ENCODE assay signal across 8 cellular contexts in genomic region chr22:25420925-25421904, GRCh38.
DNase-seq lines count a peak whose midpoint lies in the region; ATAC-seq and TF ChIP-seq lines count a peak whose summit lies in the region.

No MANE protein-coding gene starts in this region.

- peaks cover 0 to 4% of the 10 kb centered on the region in 2 donors for H3K36me3 Mint-ChIP-seq in CD4-positive, alpha-beta memory T cell
- no peaks in the 10 kb centered on the region for H3K36me3 Mint-ChIP-seq in nephron progenitor cell (ENCODE audit: low read depth)

- H3K4me1 ChIP-seq in CD4-positive, alpha-beta memory T cell (ENCODE audit: insufficient read depth, low read length) = peaks cover 25% of the 10 kb centered on the region
- H3K4me1 ChIP-seq in duodenal mucosa (ENCODE audit: control insufficient read depth in 1 of 2, insufficient read depth in 2 of 2, low read length in 2 of 2) = peaks cover 9 to 20% of the 10 kb centered on the region in 2 donors

- H3K9me3 ChIP-seq in CD4-positive, alpha-beta memory T cell (ENCODE audit: control insufficient read depth in 1 of 2, low read length in 2 of 2) = no peaks in the 10 kb centered on the region
- no peaks in the 10 kb centered on the region for H3K9me3 ChIP-seq in duodenal mucosa (ENCODE audit: control insufficient read depth in 1 of 2, low read length in 2 of 2)

- in situ Hi-C loops in KBM-7 (cut with MboI; ENCODE audit: low pct_unique_long_range_greater_than_20kb, low sequenced_read_pairs) = no loop called here

- intact Hi-C loops in CD4-positive, alpha-beta memory T cell (cut with micrococcal nuclease) = no loop called here

- peaks cover 50 to 52% of the 10 kb centered on the region in 2 donors for H3K27me3 Mint-ChIP-seq in CD4-positive, alpha-beta memory T cell
- H3K27me3 Mint-ChIP-seq in nephron progenitor cell (ENCODE audit: low read depth, poor library complexity) = peaks cover 90% of the 10 kb centered on the region

- CTCF ChIA-PET in CD4-positive, alpha-beta memory T cell (lab: Charles Lee; ENCODE audit: partially characterized antibody) = no interaction called here

- peak overlapping the region in 7 of 8 donors; percentile 62 to 91 (median 85) for H3K4me3 Mint-ChIP-seq in CD4-positive, alpha-beta memory T cell
- peak overlapping the region; percentile 88 for H3K4me3 Mint-ChIP-seq in nephron progenitor cell

- peak overlapping the region in 1 of 7 donors; percentile 76 for H3K27ac Mint-ChIP-seq in CD4-positive, alpha-beta memory T cell
- no peak overlapping the region for H3K27ac Mint-ChIP-seq in nephron progenitor cell

- no peak overlapping the region for H3K4me3 ChIP-seq in CD4-positive, alpha-beta memory T cell (ENCODE audit: low read length in 2 of 2)
- peak overlapping the region; percentile 50 to 54 for H3K4me3 ChIP-seq in duodenal mucosa (ENCODE audit: low read depth in 1 of 2, low read length in 2 of 2)

- no peak for DNase-seq in CD4-positive, alpha-beta memory T cell
- peak; percentile 39 for DNase-seq in KBM-7
- DNase-seq in nephron progenitor cell = peak; percentile 39
- no peak for DNase-seq in NOMO-1 treated with DMSO at 0.1 percent for 48 hours (lab: John Stamatoyannopoulos, UW; ENCODE audit: unreplicated experiment)
- no peak for DNase-seq in NCI-H446 (lab: John Stamatoyannopoulos, UW)
- DNase-seq in SKM-1 (lab: John Stamatoyannopoulos, UW; ENCODE audit: unreplicated experiment) = no peak

- no peak for TF ChIP-seq CTCF in nephron progenitor cell (IDR thresholded peaks at IDR 0.05)

- no peak overlapping the region for H3K9ac ChIP-seq in duodenal mucosa (ENCODE audit: low read depth in 1 of 2, low read length in 2 of 2)

- peaks cover 21% of the 10 kb centered on the region for H3K27me3 ChIP-seq in CD4-positive, alpha-beta memory T cell (ENCODE audit: insufficient read depth, low read length)
- H3K27me3 ChIP-seq in duodenal mucosa (ENCODE audit: control insufficient read depth in 1 of 2, insufficient read depth in 2 of 2, low read length in 2 of 2) = peaks cover 15% of the 10 kb centered on the region in 2 donors

- H3K9me3 Mint-ChIP-seq in CD4-positive, alpha-beta memory T cell = no peaks in the 10 kb centered on the region
- peaks cover 22% of the 10 kb centered on the region for H3K9me3 Mint-ChIP-seq in nephron progenitor cell

- H3K36me3 ChIP-seq in CD4-positive, alpha-beta memory T cell (ENCODE audit: insufficient read depth, low read length) = no peaks in the 10 kb centered on the region
- H3K36me3 ChIP-seq in duodenal mucosa (ENCODE audit: control insufficient read depth in 1 of 2, insufficient read depth in 2 of 2, low read length in 2 of 2) = no peaks in the 10 kb centered on the region

- no peak for ATAC-seq in HG02763 (IDR thresholded peaks at IDR 0.05; ENCODE audit: unreplicated experiment)

- H3K4me1 Mint-ChIP-seq in CD4-positive, alpha-beta memory T cell = peaks cover 17 to 29% (median 24%) of the 10 kb centered on the region in 4 donors
- peaks cover 18% of the 10 kb centered on the region for H3K4me1 Mint-ChIP-seq in nephron progenitor cell

- POLR2A ChIA-PET in CD4-positive, alpha-beta memory T cell (lab: Charles Lee; ENCODE audit: partially characterized antibody) = no interaction called here

- H3K27ac ChIP-seq in CD4-positive, alpha-beta memory T cell (ENCODE audit: low read depth, low read length) = no peak overlapping the region
- no peak overlapping the region for H3K27ac ChIP-seq in duodenal mucosa (ENCODE audit: low read depth, low read length)

Comparison
In these comparisons a context has a peak if more than half of its experiments do, and no peak if none do; other contexts are left out.
1. DNase-seq: peak in KBM-7 (single experiment) and nephron progenitor cell (single experiment); none in CD4-positive, alpha-beta memory T cell (0 of 5), NOMO-1 treated with DMSO at 0.1 percent for 48 hours (single experiment), NCI-H446 (0 of 2) and SKM-1 (single experiment).
2. H3K4me3 ChIP-seq: peak in duodenal mucosa (2 of 2); none in CD4-positive, alpha-beta memory T cell (0 of 2).